Comparison of ENCODE assay signal across 39 cellular contexts in genomic region chr2:156706576-156706975, GRCh38.
"Had no signal": no experiment of that assay in that cellular context is flagged by ENCODE, and none has a peak within 500 bp of the region (broad histone marks: within the 10 kb centered on the region; RNA-seq: fewer than 3 reads in every experiment).

No MANE protein-coding gene starts in this region.

- H3K27me3 Mint-ChIP-seq: activated naive CD4-positive, alpha-beta T cell treated with anti-CD3 and anti-CD28 coated beads, Interleukin-2, amount 10 ng/mL, durations not matched to agents 7 days and 5 days had no signal

- H3K36me3 Mint-ChIP-seq: activated naive CD4-positive, alpha-beta T cell treated with anti-CD3 and anti-CD28 coated beads, Interleukin-2, amount 10 ng/mL, durations not matched to agents 7 days and 5 days; activated naive CD4-positive, alpha-beta T cell treated with anti-CD3 and anti-CD28 coated beads, Interleukin-2, amount 50 U/mL, for 24 hours; activated naive CD4-positive, alpha-beta T cell treated with anti-CD3 and anti-CD28 coated beads, Interleukin-2, amount 50 U/mL, for 72 hours; activated naive CD8-positive, alpha-beta T cell; activated naive CD8-positive, alpha-beta T cell treated with anti-CD3 and anti-CD28 coated beads for 36 hours; activated naive CD8-positive, alpha-beta T cell treated with anti-CD3 and anti-CD28 coated beads, Interleukin-2, amount 10 ng/mL, durations not matched to agents 7 days and 5 days; brain had no signal

- ATAC-seq: activated naive CD4-positive, alpha-beta T cell treated with anti-CD3 and anti-CD28 coated beads, Interleukin-2, amount 50 U/mL, for 72 hours; activated naive CD8-positive, alpha-beta T cell treated with anti-CD3 and anti-CD28 coated beads, Interleukin-2, amount 50 U/mL, for 24 hours; activated T-cell treated with anti-CD3 and anti-CD28 coated beads, Interleukin-2, amount 50 U/mL, for 4 hours; activated T-cell treated with anti-CD3 and anti-CD28 coated beads, Interleukin-2, amount 50 U/mL, for 72 hours; activated T-helper 17 cell treated with anti-CD3 and anti-CD28 coated beads, Interleukin-2, amount 50 U/mL, for 72 hours; body of pancreas had no signal

- H3K27ac Mint-ChIP-seq: activated naive CD4-positive, alpha-beta T cell treated with anti-CD3 and anti-CD28 coated beads for 36 hours; activated naive CD4-positive, alpha-beta T cell treated with anti-CD3 and anti-CD28 coated beads, Interleukin-2, amount 10 ng/mL, durations not matched to agents 7 days and 5 days; activated naive CD4-positive, alpha-beta T cell treated with anti-CD3 and anti-CD28 coated beads, Interleukin-2, amount 50 U/mL, for 24 hours; activated naive CD4-positive, alpha-beta T cell treated with anti-CD3 and anti-CD28 coated beads, Interleukin-2, amount 50 U/mL, for 72 hours; activated naive CD8-positive, alpha-beta T cell; activated naive CD8-positive, alpha-beta T cell treated with anti-CD3 and anti-CD28 coated beads for 36 hours; activated naive CD8-positive, alpha-beta T cell treated with anti-CD3 and anti-CD28 coated beads, Interleukin-2, amount 10 ng/mL, durations not matched to agents 7 days and 5 days; activated naive CD8-positive, alpha-beta T cell treated with anti-CD3 and anti-CD28 coated beads, Interleukin-2, amount 50 U/mL, for 24 hours; activated T-cell treated with anti-CD3 and anti-CD28 coated beads, Interleukin-2, amount 50 U/mL, for 24 hours; activated T-cell treated with anti-CD3 and anti-CD28 coated beads, Interleukin-2, amount 50 U/mL, for 72 hours; activated T-helper 1 cell treated with anti-CD3 and anti-CD28 coated beads, Interleukin-12 subunit alpha, Interleukin-12 subunit beta, Interleukin-2, Interleukin-4 antibody, amounts not matched to agents 30 ng/mL and 10 ng/mL and 1 ng/mL, durations not matched to agents 14 hours and 24 hours and 36 hours; activated T-helper 17 cell treated with anti-CD3 and anti-CD28 coated beads, Interleukin-2, amount 50 U/mL, for 72 hours; activated T-helper 2 cell treated with anti-CD3 and anti-CD28 coated beads, Interferon-gamma antibody, Interleukin-2, Interleukin-4, amounts not matched to agents 10 μg/mL and 5 μg/mL and 100 μg/mL, durations not matched to agents 14 hours and 24 hours and 36 hours; brain had no signal

- H3K4me3 ChIP-seq: adrenal gland, ascending aorta, body of pancreas, breast epithelium, cardiac muscle cell had no signal

- H3K27ac ChIP-seq: adrenal gland, ascending aorta, body of pancreas, brain microvascular endothelial cell, breast epithelium, cardiac muscle cell had no signal

- FAIRE-seq: astrocyte, bronchial epithelial cell had no signal

- DNase-seq: activated effector memory CD4-positive, alpha-beta T cell treated with anti-CD3 and anti-CD28 coated beads, Interleukin-2, amount 50 U/mL, for 16 hours; activated effector memory CD4-positive, alpha-beta T cell treated with Interleukin-2 at 50 U/mL for 16 hours; activated gamma-delta T cell; activated gamma-delta T cell treated with Interleukin-2 at 50 U/mL for 16 hours; activated naive CD4-positive, alpha-beta T cell; activated naive CD4-positive, alpha-beta T cell treated with anti-CD3 and anti-CD28 coated beads for 36 hours; activated naive CD4-positive, alpha-beta T cell treated with anti-CD3 and anti-CD28 coated beads, Interleukin-2, amount 10 ng/mL, durations not matched to agents 7 days and 5 days; activated naive CD4-positive, alpha-beta T cell treated with anti-CD3 and anti-CD28 coated beads, Interleukin-2, amount 50 U/mL, for 16 hours; activated naive CD4-positive, alpha-beta T cell treated with Interleukin-2 at 50 U/mL for 16 hours; activated naive CD8-positive, alpha-beta T cell treated with anti-CD3 and anti-CD28 coated beads for 36 hours; activated naive CD8-positive, alpha-beta T cell treated with anti-CD3 and anti-CD28 coated beads, Interleukin-2, amount 10 ng/mL, durations not matched to agents 7 days and 5 days; activated naive CD8-positive, alpha-beta T cell treated with anti-CD3 and anti-CD28 coated beads, Interleukin-2, amount 50 U/mL, for 24 hours; activated T-cell treated with anti-CD3 and anti-CD28 coated beads, Interleukin-2, amount 50 U/mL, for 24 hours; activated T-cell treated with anti-CD3 and anti-CD28 coated beads, Interleukin-2, amount 50 U/mL, for 4 hours; activated T-cell treated with anti-CD3 and anti-CD28 coated beads, Interleukin-2, amount 50 U/mL, for 48 hours; activated T-cell treated with anti-CD3 and anti-CD28 coated beads, Interleukin-2, amount 50 U/mL, for 72 hours; adrenal gland; amniotic stem cell; amygdala; anterior cingulate cortex; aorta; body of pancreas; brain microvascular endothelial cell; caudate nucleus; central memory CD4-positive, alpha-beta T cell; cerebellar nuclear complex had no signal

- H3K27me3 ChIP-seq: adrenal gland, ascending aorta, body of pancreas, brain microvascular endothelial cell, breast epithelium, cardiac muscle cell had no signal

- H3K4me3 Mint-ChIP-seq: activated naive CD4-positive, alpha-beta T cell treated with anti-CD3 and anti-CD28 coated beads for 36 hours; activated naive CD4-positive, alpha-beta T cell treated with anti-CD3 and anti-CD28 coated beads, Interleukin-2, amount 10 ng/mL, durations not matched to agents 7 days and 5 days; activated naive CD4-positive, alpha-beta T cell treated with anti-CD3 and anti-CD28 coated beads, Interleukin-2, amount 50 U/mL, for 24 hours; activated naive CD8-positive, alpha-beta T cell; activated naive CD8-positive, alpha-beta T cell treated with anti-CD3 and anti-CD28 coated beads for 36 hours; activated naive CD8-positive, alpha-beta T cell treated with anti-CD3 and anti-CD28 coated beads, Interleukin-2, amount 10 ng/mL, durations not matched to agents 7 days and 5 days; activated naive CD8-positive, alpha-beta T cell treated with anti-CD3 and anti-CD28 coated beads, Interleukin-2, amount 50 U/mL, for 24 hours; activated T-cell treated with anti-CD3 and anti-CD28 coated beads, Interleukin-2, amount 50 U/mL, for 24 hours; activated T-cell treated with anti-CD3 and anti-CD28 coated beads, Interleukin-2, amount 50 U/mL, for 4 hours; activated T-cell treated with anti-CD3 and anti-CD28 coated beads, Interleukin-2, amount 50 U/mL, for 72 hours; activated T-helper 1 cell treated with anti-CD3 and anti-CD28 coated beads, Interleukin-12 subunit alpha, Interleukin-12 subunit beta, Interleukin-2, Interleukin-4 antibody, amounts not matched to agents 30 ng/mL and 10 ng/mL and 1 ng/mL, durations not matched to agents 14 hours and 24 hours and 36 hours; activated T-helper 17 cell treated with anti-CD3 and anti-CD28 coated beads, Interleukin-2, amount 50 U/mL, for 72 hours; brain; central memory CD8-positive, alpha-beta T cell had no signal

- H3K4me1 ChIP-seq: adrenal gland, ascending aorta, body of pancreas, breast epithelium had no signal

- H3K36me3 ChIP-seq: adrenal gland, ascending aorta, brain microvascular endothelial cell, breast epithelium, cardiac muscle cell had no signal

- H3K9me3 ChIP-seq: adrenal gland, ascending aorta, body of pancreas, breast epithelium had no signal

- H3K4me1 Mint-ChIP-seq: activated naive CD4-positive, alpha-beta T cell treated with anti-CD3 and anti-CD28 coated beads, Interleukin-2, amount 10 ng/mL, durations not matched to agents 7 days and 5 days; activated naive CD4-positive, alpha-beta T cell treated with anti-CD3 and anti-CD28 coated beads, Interleukin-2, amount 50 U/mL, for 24 hours; activated naive CD8-positive, alpha-beta T cell treated with anti-CD3 and anti-CD28 coated beads for 36 hours; activated naive CD8-positive, alpha-beta T cell treated with anti-CD3 and anti-CD28 coated beads, Interleukin-2, amount 10 ng/mL, durations not matched to agents 7 days and 5 days; activated naive CD8-positive, alpha-beta T cell treated with anti-CD3 and anti-CD28 coated beads, Interleukin-2, amount 50 U/mL, for 24 hours; activated T-helper 17 cell treated with anti-CD3 and anti-CD28 coated beads, Interleukin-2, amount 50 U/mL, for 72 hours; central memory CD8-positive, alpha-beta T cell had no signal

- H3K9me3 Mint-ChIP-seq: activated naive CD4-positive, alpha-beta T cell treated with anti-CD3 and anti-CD28 coated beads for 36 hours; activated naive CD4-positive, alpha-beta T cell treated with anti-CD3 and anti-CD28 coated beads, Interleukin-2, amount 10 ng/mL, durations not matched to agents 7 days and 5 days; activated naive CD4-positive, alpha-beta T cell treated with anti-CD3 and anti-CD28 coated beads, Interleukin-2, amount 50 U/mL, for 24 hours; activated naive CD4-positive, alpha-beta T cell treated with anti-CD3 and anti-CD28 coated beads, Interleukin-2, amount 50 U/mL, for 72 hours; activated naive CD8-positive, alpha-beta T cell treated with anti-CD3 and anti-CD28 coated beads for 36 hours; activated naive CD8-positive, alpha-beta T cell treated with anti-CD3 and anti-CD28 coated beads, Interleukin-2, amount 10 ng/mL, durations not matched to agents 7 days and 5 days; activated naive CD8-positive, alpha-beta T cell treated with anti-CD3 and anti-CD28 coated beads, Interleukin-2, amount 50 U/mL, for 24 hours; activated T-cell treated with anti-CD3 and anti-CD28 coated beads, Interleukin-2, amount 50 U/mL, for 24 hours; activated T-cell treated with anti-CD3 and anti-CD28 coated beads, Interleukin-2, amount 50 U/mL, for 4 hours; activated T-cell treated with anti-CD3 and anti-CD28 coated beads, Interleukin-2, amount 50 U/mL, for 72 hours; activated T-helper 1 cell treated with anti-CD3 and anti-CD28 coated beads, Interleukin-12 subunit alpha, Interleukin-12 subunit beta, Interleukin-2, Interleukin-4 antibody, amounts not matched to agents 30 ng/mL and 10 ng/mL and 1 ng/mL, durations not matched to agents 14 hours and 24 hours and 36 hours; activated T-helper 17 cell treated with anti-CD3 and anti-CD28 coated beads, Interleukin-2, amount 50 U/mL, for 72 hours; activated T-helper 2 cell treated with anti-CD3 and anti-CD28 coated beads, Interferon-gamma antibody, Interleukin-2, Interleukin-4, amounts not matched to agents 10 μg/mL and 5 μg/mL and 100 μg/mL, durations not matched to agents 14 hours and 24 hours and 36 hours; central memory CD8-positive, alpha-beta T cell had no signal
